In genomic region chr20:3777726-3778629, GRCh38 we compare ENCODE assay signal across 7 cellular contexts. TPM values are rescaled to one million over a fixed set of nuclear protein-coding genes. Genes with fewer than 3 reads are reported as not detected.
A peak's percentile ranks its signal among the peaks of the same experiment; 100 is the strongest.
DNase-seq lines count a peak whose midpoint lies in the region; ATAC-seq, FAIRE-seq and TF ChIP-seq lines count a peak whose summit lies in the region.

No MANE protein-coding gene starts in this region.

- no peak for DNase-seq in GM12891 (ENCODE audit: insufficient read length, low spot score)
- DNase-seq in NCI-H526 treated with DMSO at 0.1 percent for 48 hours (lab: John Stamatoyannopoulos, UW) = peak; percentile 57
- DNase-seq in activated naive CD8-positive, alpha-beta T cell treated with anti-CD3 and anti-CD28 coated beads, Interleukin-2, amount 50 U/mL, for 24 hours = peak; percentile 59
- DNase-seq in right atrium auricular region (ENCODE audit: low spot score) = peak; percentile 78
- DNase-seq in retinal pigment epithelial cell (ENCODE audit: low read depth) = no peak
- no peak for DNase-seq in RCC 7860 (ENCODE audit: low spot score)

- peak; percentile 60 for ATAC-seq in activated naive CD8-positive, alpha-beta T cell treated with anti-CD3 and anti-CD28 coated beads, Interleukin-2, amount 50 U/mL, for 24 hours
- no peak for ATAC-seq in GM21528 (IDR thresholded peaks at IDR 0.05; ENCODE audit: low FRiP score, unreplicated experiment)

- H3K27ac ChIP-seq in right atrium auricular region = no peak overlapping the region

- H3K4me1 Mint-ChIP-seq in activated naive CD8-positive, alpha-beta T cell treated with anti-CD3 and anti-CD28 coated beads, Interleukin-2, amount 50 U/mL, for 24 hours = peaks cover 28% of the 10 kb centered on the region

- peaks cover 0 to 28% of the 10 kb centered on the region in 2 donors for H3K4me1 ChIP-seq in right atrium auricular region

- no peaks in the 10 kb centered on the region for H3K9me3 ChIP-seq in right atrium auricular region

- peaks cover 10% of the 10 kb centered on the region for H3K27me3 Mint-ChIP-seq in activated naive CD8-positive, alpha-beta T cell treated with anti-CD3 and anti-CD28 coated beads, Interleukin-2, amount 50 U/mL, for 24 hours

- no peaks in the 10 kb centered on the region for H3K27me3 ChIP-seq in right atrium auricular region

- peak overlapping the region; percentile 65 for H3K4me3 Mint-ChIP-seq in activated naive CD8-positive, alpha-beta T cell treated with anti-CD3 and anti-CD28 coated beads, Interleukin-2, amount 50 U/mL, for 24 hours

- H3K36me3 ChIP-seq in right atrium auricular region = no peaks in the 10 kb centered on the region

- H3K27ac Mint-ChIP-seq in activated naive CD8-positive, alpha-beta T cell treated with anti-CD3 and anti-CD28 coated beads, Interleukin-2, amount 50 U/mL, for 24 hours = no peak overlapping the region

- FAIRE-seq in GM12891 (lab: Jason Lieb, UNC) (peak; percentile 78), RCC 7860 (lab: Jason Lieb, UNC) (no peak)

- TF ChIP-seq CTCF in right atrium auricular region (IDR thresholded peaks at IDR 0.05) (peak in 1 of 2 donors; percentile 16), retinal pigment epithelial cell (conservative IDR thresholded peaks at IDR 0.05; ENCODE audit: low read depth, low read length) (peak; percentile 11)

- H3K4me3 ChIP-seq in right atrium auricular region = peak overlapping the region; percentile 38 to 60
- H3K4me3 ChIP-seq in retinal pigment epithelial cell (ENCODE audit: low read length) = peak overlapping the region; percentile 51

- TF ChIP-seq POLR2A in GM12891 (IDR thresholded peaks at IDR 0.05; ENCODE audit: low read depth, low read length) = no peak

- no peaks in the 10 kb centered on the region for H3K9me3 Mint-ChIP-seq in activated naive CD8-positive, alpha-beta T cell treated with anti-CD3 and anti-CD28 coated beads, Interleukin-2, amount 50 U/mL, for 24 hours

- H3K36me3 Mint-ChIP-seq in activated naive CD8-positive, alpha-beta T cell treated with anti-CD3 and anti-CD28 coated beads, Interleukin-2, amount 50 U/mL, for 24 hours (ENCODE audit: low read depth) = no peaks in the 10 kb centered on the region

TF ChIP-seq in GM12891, 5 proteins besides CTCF, POLR2A, EP300 and RAD21:
- TF ChIP-seq POLR2AphosphoS5 (IDR thresholded peaks at IDR 0.05; ENCODE audit: low read depth, low read length) = no peak
TF ChIP-seq in GM12891: peak in this region for 0.

RNA-seq across cellular contexts. Expression of gene SPEF1, which starts 3.3 kb away (rescaled TPM):
- polyA plus RNA-seq in GM12891 (2012; ENCODE audit: low read depth, missing spikeins) = 0.05 TPM
- under 1 TPM in 1 of 2 donors, not detected in 1; 0.31 TPM for total RNA-seq in right atrium auricular region

RNA-seq across cellular contexts. Expression of gene CENPB, which starts 8.6 kb away (rescaled TPM):
- polyA plus RNA-seq in GM12891 (2012; ENCODE audit: low read depth, missing spikeins) = 26.5 TPM
- total RNA-seq in right atrium auricular region = 10 to 100 TPM; 49.1 to 77.1 TPM

RNA-seq across cellular contexts. Expression of gene ADISSP, which starts 10.4 kb away (rescaled TPM):
- 22.8 TPM for polyA plus RNA-seq in GM12891 (2012; ENCODE audit: low read depth, missing spikeins)
- 10 to 100 TPM; 10.8 to 11.2 TPM for total RNA-seq in right atrium auricular region

RNA-seq across cellular contexts. Expression of gene CDC25B, which starts 18.1 kb away (rescaled TPM):
- polyA plus RNA-seq in GM12891 (2012; ENCODE audit: low read depth, missing spikeins) = 20.1 TPM
- 10 to 100 TPM; 10.4 to 11.4 TPM for total RNA-seq in right atrium auricular region

RNA-seq across cellular contexts. Expression of gene AP5S1, which starts 42.4 kb away (rescaled TPM):
- polyA plus RNA-seq in GM12891 (2012; ENCODE audit: low read depth, missing spikeins) = 6.9 TPM
- 10 to 100 TPM; 14.6 to 17.3 TPM for total RNA-seq in right atrium auricular region

Comparison
In these comparisons a context has a peak if more than half of its experiments do, and no peak if none do; other contexts are left out.
1. DNase-seq: peak in NCI-H526 treated with DMSO at 0.1 percent for 48 hours (single experiment), activated naive CD8-positive, alpha-beta T cell treated with anti-CD3 and anti-CD28 coated beads, Interleukin-2, amount 50 U/mL, for 24 hours (single experiment) and right atrium auricular region (single experiment); none in GM12891 (single experiment), retinal pigment epithelial cell (single experiment) and RCC 7860 (single experiment).